ENCODE assay signal across 22 cellular contexts in genomic region chrX:132393090-132393884, GRCh38.
"Had no signal": no experiment of that assay in that cellular context is flagged by ENCODE, and none has a peak within 500 bp of the region (broad histone marks: within the 10 kb centered on the region; RNA-seq: fewer than 3 reads in every experiment).

No MANE protein-coding gene starts in this region.

- H3K27ac Mint-ChIP-seq: activated naive CD8-positive, alpha-beta T cell treated with anti-CD3 and anti-CD28 coated beads, Interleukin-2, amount 10 ng/mL, durations not matched to agents 7 days and 5 days; activated T-helper 1 cell treated with anti-CD3 and anti-CD28 coated beads, Interleukin-12 subunit alpha, Interleukin-12 subunit beta, Interleukin-2, Interleukin-4 antibody, amounts not matched to agents 30 ng/mL and 10 ng/mL and 1 ng/mL, durations not matched to agents 14 hours and 24 hours and 36 hours; stimulated activated naive CD8-positive, alpha-beta T cell treated with anti-CD3 and anti-CD28 coated beads, Interleukin-15, Interleukin-2, amounts not matched to agents 100 ng/mL and 50 ng/mL, for 24 hours had no signal

- H3K9me3 Mint-ChIP-seq: activated naive CD8-positive, alpha-beta T cell treated with anti-CD3 and anti-CD28 coated beads, Interleukin-2, amount 10 ng/mL, durations not matched to agents 7 days and 5 days; activated T-helper 1 cell treated with anti-CD3 and anti-CD28 coated beads, Interleukin-12 subunit alpha, Interleukin-12 subunit beta, Interleukin-2, Interleukin-4 antibody, amounts not matched to agents 30 ng/mL and 10 ng/mL and 1 ng/mL, durations not matched to agents 14 hours and 24 hours and 36 hours; effector memory CD8-positive, alpha-beta T cell; stimulated activated naive CD8-positive, alpha-beta T cell treated with anti-CD3 and anti-CD28 coated beads, Interleukin-15, Interleukin-2, amounts not matched to agents 100 ng/mL and 50 ng/mL, for 24 hours had no signal

- H3K4me3 Mint-ChIP-seq: activated naive CD8-positive, alpha-beta T cell treated with anti-CD3 and anti-CD28 coated beads, Interleukin-2, amount 10 ng/mL, durations not matched to agents 7 days and 5 days; activated T-helper 1 cell treated with anti-CD3 and anti-CD28 coated beads, Interleukin-12 subunit alpha, Interleukin-12 subunit beta, Interleukin-2, Interleukin-4 antibody, amounts not matched to agents 30 ng/mL and 10 ng/mL and 1 ng/mL, durations not matched to agents 14 hours and 24 hours and 36 hours; effector memory CD8-positive, alpha-beta T cell; stimulated activated naive CD8-positive, alpha-beta T cell treated with anti-CD3 and anti-CD28 coated beads, Interleukin-15, Interleukin-2, amounts not matched to agents 100 ng/mL and 50 ng/mL, for 24 hours had no signal

- H3K27ac ChIP-seq: brain microvascular endothelial cell, left ventricle myocardium inferior, transverse colon, uterus had no signal

- DNase-seq: activated CD4-positive, alpha-beta T cell treated with anti-CD3 and anti-CD28 coated beads for 1 hour; activated naive CD4-positive, alpha-beta T cell; activated naive CD8-positive, alpha-beta T cell treated with anti-CD3 and anti-CD28 coated beads, Interleukin-2, amount 10 ng/mL, durations not matched to agents 7 days and 5 days; activated T-cell treated with anti-CD3 and anti-CD28 coated beads for 4 hours; anterior cingulate cortex; brain microvascular endothelial cell; effector memory CD8-positive, alpha-beta T cell; head of caudate nucleus; kidney glomerular epithelial cell; left ventricle myocardium inferior; mammary epithelial cell; occipital lobe; posterior cingulate gyrus; stimulated activated CD4-positive, alpha-beta T cell treated with anti-CD3 and anti-CD28 coated beads, Interleukin-12 subunit alpha, Interleukin-12 subunit beta, amount 100 ng/mL, for 4 hours; stimulated activated CD4-positive, alpha-beta T cell treated with anti-CD3 and anti-CD28 coated beads, Interleukin-1b, Interleukin-23, amount 100 ng/mL, for 48 hours; stimulated activated CD8-positive, alpha-beta memory T cell treated with anti-CD3 and anti-CD28 coated beads, Interleukin-4, amount 100 ng/mL, for 48 hours; SW 1271; transverse colon; uterus had no signal

- H3K4me3 ChIP-seq: left ventricle myocardium inferior, transverse colon, uterus had no signal

- H3K27me3 Mint-ChIP-seq: activated naive CD8-positive, alpha-beta T cell treated with anti-CD3 and anti-CD28 coated beads, Interleukin-2, amount 10 ng/mL, durations not matched to agents 7 days and 5 days; effector memory CD8-positive, alpha-beta T cell; stimulated activated naive CD8-positive, alpha-beta T cell treated with anti-CD3 and anti-CD28 coated beads, Interleukin-15, Interleukin-2, amounts not matched to agents 100 ng/mL and 50 ng/mL, for 24 hours had no signal

- FAIRE-seq: frontal cortex had no signal

- H3K9me3 ChIP-seq: left ventricle myocardium inferior, transverse colon, uterus had no signal

- H3K4me1 ChIP-seq: transverse colon, uterus had no signal

- H3K4me1 Mint-ChIP-seq: activated naive CD8-positive, alpha-beta T cell treated with anti-CD3 and anti-CD28 coated beads, Interleukin-2, amount 10 ng/mL, durations not matched to agents 7 days and 5 days had no signal

- H3K36me3 ChIP-seq: brain microvascular endothelial cell, left ventricle myocardium inferior, transverse colon, uterus had no signal

- ATAC-seq: effector memory CD8-positive, alpha-beta T cell had no signal

- H3K36me3 Mint-ChIP-seq: activated naive CD8-positive, alpha-beta T cell treated with anti-CD3 and anti-CD28 coated beads, Interleukin-2, amount 10 ng/mL, durations not matched to agents 7 days and 5 days had no signal

- H3K27me3 ChIP-seq: brain microvascular endothelial cell, transverse colon, uterus had no signal
